Comparison of ENCODE assay signal across 16 cellular contexts in the genomic region with DNA sequence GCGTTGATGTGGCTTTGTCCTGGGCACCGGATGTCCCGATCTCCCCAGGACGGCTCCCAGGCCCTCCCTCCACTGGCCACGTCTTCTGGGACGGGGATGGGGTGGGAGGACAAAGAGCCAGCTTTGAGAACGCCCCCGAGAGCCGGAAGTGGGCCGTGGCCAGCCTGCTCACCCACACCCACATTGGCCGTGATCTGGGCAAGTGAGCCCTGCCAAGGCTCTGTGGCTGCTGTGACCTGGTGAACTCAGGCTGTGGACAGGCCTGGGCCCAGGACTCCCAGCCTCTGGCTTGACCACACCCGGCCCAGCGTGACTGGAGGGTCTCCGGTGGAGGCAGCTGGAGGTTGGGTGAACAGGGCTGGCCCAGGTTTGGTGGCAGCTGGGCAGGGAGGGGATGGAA. TPM values are rescaled to one million over a fixed set of nuclear protein-coding genes. Genes with fewer than 3 reads are reported as not detected.
"Had no signal": no experiment of that assay in that cellular context is flagged by ENCODE, and none has a peak within 500 bp of the region (broad histone marks: within the 10 kb centered on the region; RNA-seq: fewer than 3 reads in every experiment).

No MANE protein-coding gene starts in this region.

- DNase-seq: activated CD4-positive, alpha-beta T cell treated with anti-CD3 and anti-CD28 coated beads, Interleukin-2, amount 10 ng/mL, durations not matched to agents 7 days and 5 days; activated CD8-positive, alpha-beta memory T cell treated with anti-CD3 and anti-CD28 coated beads, Interleukin-2, amount 50 U/mL, for 48 hours; activated gamma-delta T cell treated with Interleukin-2 at 50 U/mL for 16 hours; amniotic stem cell; colonic mucosa; foreskin fibroblast; glutamatergic neuron; left ventricle myocardium superior; mesendoderm; occipital lobe; sigmoid colon; stimulated activated CD4-positive, alpha-beta T cell treated with anti-CD3 and anti-CD28 coated beads, Interleukin-15, amount 100 ng/mL, for 24 hours; stimulated activated CD4-positive, alpha-beta T cell treated with anti-CD3 and anti-CD28 coated beads, Interleukin-4, amount 100 ng/mL, for 24 hours; stimulated activated naive CD4-positive, alpha-beta T cell; trophoblast cell had no signal

- H3K4me3 ChIP-seq: colonic mucosa, prostate gland, sigmoid colon had no signal

- H3K36me3 ChIP-seq: colonic mucosa, prostate gland, sigmoid colon had no signal

- H3K9me3 ChIP-seq: colonic mucosa, prostate gland, sigmoid colon had no signal

- H3K27ac ChIP-seq: colonic mucosa, prostate gland, sigmoid colon had no signal

- H3K4me1 ChIP-seq: prostate gland had no signal

RNA-seq across cellular contexts. Expression of gene CDH15, which starts 3.3 kb away (rescaled TPM):
- total RNA-seq: activated CD4-positive, alpha-beta T cell treated with anti-CD3 and anti-CD28 coated beads, Interleukin-2, amount 10 ng/mL, durations not matched to agents 7 days and 5 days; colonic mucosa; left ventricle myocardium superior; sigmoid colon had no signal

RNA-seq across cellular contexts. Expression of gene SLC22A31, which starts 25.5 kb away (rescaled TPM):
- total RNA-seq: left ventricle myocardium superior, occipital lobe, sigmoid colon had no signal
